In the genomic region with DNA sequence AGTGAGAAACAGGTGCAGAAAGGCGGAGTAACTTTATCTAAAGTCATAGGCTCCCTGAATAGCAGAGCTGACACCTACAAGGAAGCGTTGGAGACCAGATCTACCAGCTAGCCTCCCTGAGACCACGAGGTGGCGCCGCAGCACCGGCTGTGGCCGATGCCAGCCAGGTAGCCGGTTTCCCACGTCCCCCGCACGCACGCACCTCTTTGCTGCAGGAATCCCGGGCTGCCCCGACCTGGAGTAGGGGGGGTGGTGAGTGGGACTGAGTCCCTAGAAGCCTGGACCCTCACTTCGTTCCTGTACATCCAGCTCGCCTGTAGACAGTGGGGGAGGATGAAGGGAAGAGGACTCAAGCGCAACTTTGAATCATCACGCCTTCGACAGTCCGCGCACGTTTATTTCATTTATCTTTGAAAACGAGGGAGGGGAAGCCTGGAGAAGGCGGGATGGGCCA, we compare ENCODE assay signal across 8 cellular contexts. TPM values are rescaled to one million over a fixed set of nuclear protein-coding genes. Genes with fewer than 3 reads are reported as not detected.
DNase-seq lines count a peak whose midpoint lies in the region; ATAC-seq and TF ChIP-seq lines count a peak whose summit lies in the region.

No MANE protein-coding gene starts in this region.

- CTCF ChIA-PET in activated naive CD4-positive, alpha-beta T cell treated with anti-CD3 and anti-CD28 coated beads, Interleukin-2, amount 10 ng/mL, durations not matched to agents 7 days and 5 days (lab: Charles Lee) = interaction anchor here (0.5 to 17.6 kb wide), 57 partner anchors 8 to 490 kb away, joined by 3 to 693 read pairs (median 4); partner anchors contain the start of genes ACTR1A, C10orf95, FBXL15 and GBF1

- DNase-seq in M059J (ENCODE audit: low read depth) (peak; percentile 78), globus pallidus (ENCODE audit: low spot score) (peak; percentile 56), occipital lobe (lab: John Stamatoyannopoulos, UW) (peak; percentile 51), substantia nigra (lab: John Stamatoyannopoulos, UW) (peak in 48 of 49 donors; percentile 11 to 86 (median 58))
- peak; percentile 91 for DNase-seq in activated naive CD4-positive, alpha-beta T cell treated with anti-CD3 and anti-CD28 coated beads, Interleukin-2, amount 10 ng/mL, durations not matched to agents 7 days and 5 days

- H3K27ac Mint-ChIP-seq in activated naive CD4-positive, alpha-beta T cell treated with anti-CD3 and anti-CD28 coated beads, Interleukin-2, amount 10 ng/mL, durations not matched to agents 7 days and 5 days = no peak overlapping the region

- H3K4me3 Mint-ChIP-seq in activated naive CD4-positive, alpha-beta T cell treated with anti-CD3 and anti-CD28 coated beads, Interleukin-2, amount 10 ng/mL, durations not matched to agents 7 days and 5 days = peak overlapping the region; percentile 72

- H3K27ac ChIP-seq in substantia nigra (ENCODE audit: low read depth, low read length, poor library complexity, severe bottlenecking) = no peak overlapping the region

- H3K27me3 Mint-ChIP-seq in activated naive CD4-positive, alpha-beta T cell treated with anti-CD3 and anti-CD28 coated beads, Interleukin-2, amount 10 ng/mL, durations not matched to agents 7 days and 5 days = peaks cover 89% of the 10 kb centered on the region

- H3K36me3 Mint-ChIP-seq in activated naive CD4-positive, alpha-beta T cell treated with anti-CD3 and anti-CD28 coated beads, Interleukin-2, amount 10 ng/mL, durations not matched to agents 7 days and 5 days = no peaks in the 10 kb centered on the region

- peaks cover 34% of the 10 kb centered on the region for H3K4me1 Mint-ChIP-seq in activated naive CD4-positive, alpha-beta T cell treated with anti-CD3 and anti-CD28 coated beads, Interleukin-2, amount 10 ng/mL, durations not matched to agents 7 days and 5 days

- H3K9me3 Mint-ChIP-seq in activated naive CD4-positive, alpha-beta T cell treated with anti-CD3 and anti-CD28 coated beads, Interleukin-2, amount 10 ng/mL, durations not matched to agents 7 days and 5 days = no peaks in the 10 kb centered on the region

- ATAC-seq in SK-N-SH treated with all-trans-retinoic acid at 6 μM for 48 hours = peak; percentile 74
- no peak for ATAC-seq in GM21619 (IDR thresholded peaks at IDR 0.05; ENCODE audit: unreplicated experiment)

- TF ChIP-seq CTCF in GM12872 (IDR thresholded peaks at IDR 0.05; ENCODE audit: insufficient read depth, low read depth, low read length) = peak; percentile 98

TF ChIP-seq in SK-N-SH treated with all-trans-retinoic acid at 6 μM for 48 hours, 23 proteins besides CTCF, POLR2A, EP300 and RAD21:
- TF ChIP-seq OSR1 (CRISPR knock-in tag; IDR thresholded peaks at IDR 0.05) (no peak), RARB (CRISPR knock-in tag; IDR thresholded peaks at IDR 0.05) (no peak), ZC3H10 (CRISPR knock-in tag; IDR thresholded peaks at IDR 0.05) (no peak), ZNF70 (CRISPR knock-in tag; IDR thresholded peaks at IDR 0.05) (no peak), ZFP3 (CRISPR knock-in tag; IDR thresholded peaks at IDR 0.05) (no peak), ARNTL (CRISPR knock-in tag; IDR thresholded peaks at IDR 0.05; ENCODE audit: borderline replicate concordance, low read depth) (no peak), TOX (CRISPR knock-in tag; IDR thresholded peaks at IDR 0.05; ENCODE audit: borderline replicate concordance) (no peak), ZFP30 (CRISPR knock-in tag; IDR thresholded peaks at IDR 0.05) (no peak)
- TF ChIP-seq, protein P1, sequence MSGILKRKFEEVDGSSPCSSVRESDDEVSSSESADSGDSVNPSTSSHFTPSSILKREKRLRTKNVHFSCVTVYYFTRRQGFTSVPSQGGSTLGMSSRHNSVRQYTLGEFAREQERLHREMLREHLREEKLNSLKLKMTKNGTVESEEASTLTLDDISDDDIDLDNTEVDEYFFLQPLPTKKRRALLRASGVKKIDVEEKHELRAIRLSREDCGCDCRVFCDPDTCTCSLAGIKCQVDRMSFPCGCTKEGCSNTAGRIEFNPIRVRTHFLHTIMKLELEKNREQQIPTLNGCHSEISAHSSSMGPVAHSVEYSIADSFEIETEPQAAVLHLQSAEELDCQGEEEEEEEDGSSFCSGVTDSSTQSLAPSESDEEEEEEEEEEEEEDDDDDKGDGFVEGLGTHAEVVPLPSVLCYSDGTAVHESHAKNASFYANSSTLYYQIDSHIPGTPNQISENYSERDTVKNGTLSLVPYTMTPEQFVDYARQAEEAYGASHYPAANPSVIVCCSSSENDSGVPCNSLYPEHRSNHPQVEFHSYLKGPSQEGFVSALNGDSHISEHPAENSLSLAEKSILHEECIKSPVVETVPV (CRISPR knock-in tag; IDR thresholded peaks at IDR 0.05) = no peak
- TF ChIP-seq, protein P2, sequence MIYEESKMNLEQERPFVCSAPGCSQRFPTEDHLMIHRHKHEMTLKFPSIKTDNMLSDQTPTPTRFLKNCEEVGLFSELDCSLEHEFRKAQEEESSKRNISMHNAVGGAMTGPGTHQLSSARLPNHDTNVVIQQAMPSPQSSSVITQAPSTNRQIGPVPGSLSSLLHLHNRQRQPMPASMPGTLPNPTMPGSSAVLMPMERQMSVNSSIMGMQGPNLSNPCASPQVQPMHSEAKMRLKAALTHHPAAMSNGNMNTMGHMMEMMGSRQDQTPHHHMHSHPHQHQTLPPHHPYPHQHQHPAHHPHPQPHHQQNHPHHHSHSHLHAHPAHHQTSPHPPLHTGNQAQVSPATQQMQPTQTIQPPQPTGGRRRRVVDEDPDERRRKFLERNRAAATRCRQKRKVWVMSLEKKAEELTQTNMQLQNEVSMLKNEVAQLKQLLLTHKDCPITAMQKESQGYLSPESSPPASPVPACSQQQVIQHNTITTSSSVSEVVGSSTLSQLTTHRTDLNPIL (CRISPR knock-in tag; IDR thresholded peaks at IDR 0.05; ENCODE audit: low read depth) = no peak

RNA-seq across cellular contexts. Expression of gene ELOVL3, which starts 3.7 kb away (rescaled TPM):
- 0.17 and 0.27 TPM in 2 replicates for total RNA-seq in M059J (2014; rRNA removed; shearing (Covaris generic))
- 0.16 TPM for total RNA-seq in occipital lobe

RNA-seq across cellular contexts. Expression of gene PITX3, which starts 11.5 kb away (rescaled TPM):
- total RNA-seq in M059J (2014; rRNA removed; shearing (Covaris generic)) = not detected in 2 replicates
- total RNA-seq in occipital lobe = not detected

RNA-seq across cellular contexts. Expression of gene GBF1, which starts 15.5 kb away (rescaled TPM):
- 34.4 and 54.7 TPM in 2 replicates for total RNA-seq in M059J (2014; rRNA removed; shearing (Covaris generic))
- total RNA-seq in occipital lobe = 16.5 TPM
